Comparison of ENCODE assay signal across 25 cellular contexts in genomic region chr10:3110782-3111625, GRCh38. TPM values are rescaled to one million over a fixed set of nuclear protein-coding genes. Genes with fewer than 3 reads are reported as not detected.
DNase-seq lines count a peak whose midpoint lies in the region; ATAC-seq, FAIRE-seq and TF ChIP-seq lines count a peak whose summit lies in the region.
"Had no signal": no experiment of that assay in that cellular context is flagged by ENCODE, and none has a peak within 500 bp of the region (broad histone marks: within the 10 kb centered on the region; RNA-seq: fewer than 3 reads in every experiment).

No MANE protein-coding gene starts in this region.

- H3K4me3 ChIP-seq in A549 (no peak overlapping the region), BLaER1 (no peak overlapping the region), mesenchymal stem cell (ENCODE audit: insufficient read depth in 1 of 2, low read depth in 1 of 2, low read length in 2 of 2) (no peak overlapping the region)
- H3K4me3 ChIP-seq: tibial nerve had no signal

- H3K27ac Mint-ChIP-seq in WTC11 (peak overlapping the region; percentile 24), type B pancreatic cell (no peak overlapping the region)
- H3K27ac Mint-ChIP-seq: activated CD4-positive, alpha-beta T cell treated with anti-CD3 and anti-CD28 coated beads, Interleukin-2, amount 10 ng/mL, durations not matched to agents 7 days and 5 days; activated naive CD8-positive, alpha-beta T cell had no signal

- peaks cover 65% of the 10 kb centered on the region for H4K20me1 ChIP-seq in BLaER1

- no peak overlapping the region for H3K4ac ChIP-seq in mesenchymal stem cell (ENCODE audit: low read depth in 1 of 2, low read length in 2 of 2)

- peak; percentile 79 for FAIRE-seq in A549 (lab: Jason Lieb, UNC)

- no peak overlapping the region for H2AFZ ChIP-seq in mesenchymal stem cell (ENCODE audit: low read depth, low read length)
- H2AFZ ChIP-seq: parathyroid adenoma had no signal

- no peak overlapping the region for H2AK5ac ChIP-seq in mesenchymal stem cell (ENCODE audit: low read length, severe bottlenecking)

- H3K79me1 ChIP-seq in mesenchymal stem cell (replicated peaks; ENCODE audit: low read length, poor library complexity, severe bottlenecking): peaks cover 18% of the 10 kb centered on the region

- H3K9me3 ChIP-seq in A549 (no peaks in the 10 kb centered on the region), BLaER1 (no peaks in the 10 kb centered on the region), mesenchymal stem cell (ENCODE audit: control insufficient read depth, low read length) (no peaks in the 10 kb centered on the region)
- H3K9me3 ChIP-seq: tibial nerve had no signal

- H3K27me3 ChIP-seq in BLaER1 (no peaks in the 10 kb centered on the region), mesenchymal stem cell (ENCODE audit: control insufficient read depth in 1 of 2, insufficient read depth in 1 of 2, low read length in 2 of 2) (no peaks in the 10 kb centered on the region)
- H3K27me3 ChIP-seq: tibial nerve had no signal

- H3K18ac ChIP-seq in mesenchymal stem cell (ENCODE audit: low read depth in 1 of 2, low read length in 2 of 2): no peak overlapping the region

- no peak overlapping the region for H2BK15ac ChIP-seq in mesenchymal stem cell (ENCODE audit: low read depth, poor library complexity, severe bottlenecking)

- no peaks in the 10 kb centered on the region for H3K4me1 Mint-ChIP-seq in WTC11
- H3K4me1 Mint-ChIP-seq in type B pancreatic cell (ENCODE audit: unreplicated experiment): no peaks in the 10 kb centered on the region
- H3K4me1 Mint-ChIP-seq: activated CD4-positive, alpha-beta T cell treated with anti-CD3 and anti-CD28 coated beads, Interleukin-2, amount 10 ng/mL, durations not matched to agents 7 days and 5 days; stimulated activated naive CD8-positive, alpha-beta T cell treated with anti-CD3 and anti-CD28 coated beads, Interleukin-15, amount 100 ng/mL, for 72 hours had no signal

- TF ChIP-seq EP300 in A549 (IDR thresholded peaks at IDR 0.05): no peak

- H3K36me3 Mint-ChIP-seq in WTC11 (peaks cover 84% of the 10 kb centered on the region), type B pancreatic cell (peaks cover 7% of the 10 kb centered on the region)
- H3K36me3 Mint-ChIP-seq: natural killer cell had no signal

- H3K36me3 ChIP-seq in BLaER1 (peaks cover 92% of the 10 kb centered on the region), mesenchymal stem cell (ENCODE audit: control insufficient read depth in 1 of 2, insufficient read depth in 2 of 2, low read depth in 1 of 2, low read length in 2 of 2) (peaks cover 50 to 55% of the 10 kb centered on the region in 2 experiments)
- H3K36me3 ChIP-seq: WERI-Rb-1 had no signal

- H4K8ac ChIP-seq in mesenchymal stem cell (ENCODE audit: low read length): no peak overlapping the region

- H3K9me3 Mint-ChIP-seq in WTC11 (peaks cover 4% of the 10 kb centered on the region; the same call in 1 of the 2 replicates), type B pancreatic cell (no peaks in the 10 kb centered on the region)
- H3K9me3 Mint-ChIP-seq: activated CD4-positive, alpha-beta T cell treated with anti-CD3 and anti-CD28 coated beads, Interleukin-2, amount 10 ng/mL, durations not matched to agents 7 days and 5 days; natural killer cell; stimulated activated naive CD8-positive, alpha-beta T cell treated with anti-CD3 and anti-CD28 coated beads, Interleukin-15, amount 100 ng/mL, for 72 hours had no signal

- no peak overlapping the region for H2BK12ac ChIP-seq in mesenchymal stem cell (ENCODE audit: low read length in 2 of 2)

- H2BK5ac ChIP-seq in mesenchymal stem cell (ENCODE audit: low read depth, low read length, poor library complexity, severe bottlenecking): no peak overlapping the region

- H3K27ac ChIP-seq in A549 (peak overlapping the region; percentile 53 to 69; a peak in 5 of 6 replicates), BLaER1 (peak overlapping the region; percentile 64; the same call in 1 of the 2 replicates), mesenchymal stem cell (ENCODE audit: low read length, poor library complexity, severe bottlenecking) (peak overlapping the region; percentile 75)
- H3K27ac ChIP-seq: HL-60, parathyroid adenoma, tibial nerve, WERI-Rb-1 had no signal

- no peak overlapping the region for H3K23ac ChIP-seq in mesenchymal stem cell (ENCODE audit: low read length in 2 of 2)

- H3K27me3 Mint-ChIP-seq in WTC11 (ENCODE audit: low read depth): no peaks in the 10 kb centered on the region
- H3K27me3 Mint-ChIP-seq in type B pancreatic cell: no peaks in the 10 kb centered on the region
- H3K27me3 Mint-ChIP-seq: activated CD4-positive, alpha-beta T cell treated with anti-CD3 and anti-CD28 coated beads, Interleukin-2, amount 10 ng/mL, durations not matched to agents 7 days and 5 days; activated naive CD8-positive, alpha-beta T cell; stimulated activated naive CD8-positive, alpha-beta T cell treated with anti-CD3 and anti-CD28 coated beads, Interleukin-15, amount 100 ng/mL, for 72 hours had no signal

- H3K9ac ChIP-seq in BLaER1 (no peak overlapping the region; the same call in 1 of the 2 replicates), mesenchymal stem cell (ENCODE audit: low read length) (no peak overlapping the region)
- H3K9ac ChIP-seq: parathyroid adenoma had no signal

- no peak overlapping the region for H4K91ac ChIP-seq in mesenchymal stem cell (ENCODE audit: low read length)

- H3K4me1 ChIP-seq in A549: peaks cover 60% of the 10 kb centered on the region
- H3K4me1 ChIP-seq in BLaER1: peaks cover 31% of the 10 kb centered on the region
- H3K4me1 ChIP-seq in mesenchymal stem cell (ENCODE audit: control insufficient read depth, insufficient read depth, low read depth, low read length): peaks cover 39% of the 10 kb centered on the region
- H3K4me1 ChIP-seq: parathyroid adenoma had no signal

- 86% methylated on average over 9 of the region's 9 CpGs for WGBS in A549 (ENCODE audit: missing lambda C conversion rate)
- WGBS in mesenchymal stem cell: 92% methylated on average over 9 of the region's 9 CpGs

- H3K14ac ChIP-seq in mesenchymal stem cell (ENCODE audit: low read length in 2 of 2): peak overlapping the region in 1 of 2 experiments; percentile 58

- ATAC-seq in A549 (no peak), WTC11 (no peak)
- ATAC-seq: esophagus mucosa; SK-N-SH treated with all-trans-retinoic acid at 6 μM for 48 hours; stimulated activated naive CD8-positive, alpha-beta T cell treated with anti-CD3 and anti-CD28 coated beads, Interleukin-15, amount 100 ng/mL, for 72 hours had no signal

- CTCF ChIA-PET in A549 (lab: Yijun Ruan, JAX) (interaction anchor here (1.1 to 1.7 kb wide), 4 partner anchors 9 to 24 kb away, joined by 4 to 7 read pairs (median 6); no protein-coding TSS in a partner anchor), WTC11 (lab: Charles Lee) (no interaction called here)

- H3K4me2 ChIP-seq in A549 (no peak overlapping the region), BLaER1 (peak overlapping the region; percentile 60), mesenchymal stem cell (ENCODE audit: low read length, poor library complexity, severe bottlenecking) (no peak overlapping the region)

- TF ChIP-seq CTCF in A549 (IDR thresholded peaks at IDR 0.05) (no peak), WTC11 (IDR thresholded peaks at IDR 0.05) (no peak), type B pancreatic cell (conservative IDR thresholded peaks at IDR 0.05) (no peak)

- no peak overlapping the region for H3K4me3 Mint-ChIP-seq in WTC11
- no peak overlapping the region for H3K4me3 Mint-ChIP-seq in type B pancreatic cell
- H3K4me3 Mint-ChIP-seq: activated CD4-positive, alpha-beta T cell treated with anti-CD3 and anti-CD28 coated beads, Interleukin-2, amount 10 ng/mL, durations not matched to agents 7 days and 5 days; activated naive CD8-positive, alpha-beta T cell; natural killer cell; stimulated activated naive CD8-positive, alpha-beta T cell treated with anti-CD3 and anti-CD28 coated beads, Interleukin-15, amount 100 ng/mL, for 72 hours had no signal

- TF ChIP-seq POLR2A in A549 (IDR thresholded peaks at IDR 0.05; ENCODE audit: low read length): no peak

- DNase-seq in A549 (ENCODE audit: low read depth in 1 of 2, low spot score in 1 of 2) (no peak), WTC11 (ENCODE audit: low spot score) (no peak), mesenchymal stem cell (no peak), NCI-H2227 (lab: John Stamatoyannopoulos, UW; ENCODE audit: unreplicated experiment) (no peak), NCI-H2029 (lab: John Stamatoyannopoulos, UW) (no peak), type B pancreatic cell (ENCODE audit: extremely low spot score, unreplicated experiment) (no peak)
- DNase-seq: activated CD4-positive, alpha-beta T cell treated with anti-CD3 and anti-CD28 coated beads, Interleukin-2, amount 10 ng/mL, durations not matched to agents 7 days and 5 days; DMS53; effector CD8-positive, alpha-beta T cell; foreskin melanocyte; H7; natural killer cell; NCI-H1092; NCI-H187 treated with DMSO at 0.1 percent for 48 hours; NCI-H345; NCI-H774; stimulated activated naive CD8-positive, alpha-beta T cell treated with anti-CD3 and anti-CD28 coated beads, Interleukin-15, amount 100 ng/mL, for 72 hours; WERI-Rb-1 had no signal

- no peak overlapping the region for H2BK120ac ChIP-seq in mesenchymal stem cell (ENCODE audit: low read depth, low read length)

- no peak for TF ChIP-seq RAD21 in A549 (conservative IDR thresholded peaks at IDR 0.05 in 1 of 2, IDR thresholded peaks at IDR 0.05 in 1 of 2)

- POLR2A ChIA-PET in A549 (lab: Yijun Ruan, JAX) (no interaction called here), WTC11 (lab: Charles Lee) (no interaction called here)

TF ChIP-seq in A549, 52 proteins besides CTCF, POLR2A, EP300 and RAD21 (continues in another document):
- 0 out of 5 replicates have a peak, but pooled peaks of 1 of the 2 experiments have one; percentile 16 for TF ChIP-seq JUN (IDR thresholded peaks at IDR 0.05)
- no peak for TF ChIP-seq ZSCAN20 (CRISPR knock-in tag; IDR thresholded peaks at IDR 0.05)
- no peak for TF ChIP-seq HDAC2 (IDR thresholded peaks at IDR 0.05)

TF ChIP-seq in WTC11, 78 proteins besides CTCF, POLR2A, EP300 and RAD21:
- TF ChIP-seq MAX (CRISPR knock-in tag; IDR thresholded peaks at IDR 0.05): no peak
- TF ChIP-seq NFYB (CRISPR knock-in tag; conservative IDR thresholded peaks at IDR 0.05; ENCODE audit: low read depth): 0 out of 2 replicates have a peak, but pooled peaks have one; percentile 6

RNA-seq across cellular contexts. Expression of gene PFKP, which starts 43.7 kb away (rescaled TPM):
- polyA plus RNA-seq in A549 (2011; rRNA removed) (164 and 166 TPM in 2 replicates), A549 (2017; fragmentation: RNase III; extraction: RNeasy Plus Mini Kit Qiagen cat#74134 plus additional on column Dnase treatment) (273 to 329 TPM (median 279 TPM) in 3 replicates)
- 360 and 395 TPM in 2 replicates for polyA plus RNA-seq in A549 (2012; cell fraction: cytosol; rRNA removed)
- polyA plus RNA-seq in A549 (2012; cell fraction: nucleus; rRNA removed): 741 and 798 TPM in 2 replicates
- polyA minus RNA-seq in A549 (2011; rRNA and poly(A)+ RNA removed): 130 and 164 TPM in 2 replicates
- total RNA-seq in WTC11 (2021) (127 to 156 TPM (median 150 TPM) in 3 replicates), type B pancreatic cell (ENCODE audit: low replicate concordance) (48.8 and 52.0 TPM in 2 replicates)
- polyA plus RNA-seq in mesenchymal stem cell (2013, experiment 1 of 2): 57.2 TPM
- 54.3 TPM for polyA plus RNA-seq in mesenchymal stem cell (2013, experiment 2 of 2)
